20 cellular contexts compared by ENCODE assay signal in genomic region chr6:135202821-135203220, GRCh38. TPM values are rescaled to one million over a fixed set of nuclear protein-coding genes. Genes with fewer than 3 reads are reported as not detected.
"Had no signal": no experiment of that assay in that cellular context is flagged by ENCODE, and none has a peak within 500 bp of the region (broad histone marks: within the 10 kb centered on the region; RNA-seq: fewer than 3 reads in every experiment).

No MANE protein-coding gene starts in this region.

- H3K9me3 ChIP-seq: gastrocnemius medialis, heart right ventricle, left lung, lower lobe of right lung, psoas muscle, stomach, thoracic aorta, transverse colon had no signal

- H3K27ac Mint-ChIP-seq: memory B cell, mesothelial cell of epicardium, naive B cell, nephron had no signal

- H3K27ac ChIP-seq: dorsolateral prefrontal cortex, gastrocnemius medialis, heart right ventricle, left lung, lower lobe of right lung, psoas muscle, skin epidermis, stomach, thoracic aorta, transverse colon had no signal

- H3K36me3 ChIP-seq: gastrocnemius medialis, lower lobe of right lung, stomach, thoracic aorta had no signal

- H3K27me3 Mint-ChIP-seq: memory B cell, naive B cell had no signal

- H3K4me1 Mint-ChIP-seq: memory B cell, mesothelial cell of epicardium, naive B cell, nephron had no signal

- H3K9me3 Mint-ChIP-seq: memory B cell, mesothelial cell of epicardium, naive B cell, nephron had no signal

- H3K36me3 Mint-ChIP-seq: memory B cell, naive B cell had no signal

- H3K4me3 Mint-ChIP-seq: memory B cell, mesothelial cell of epicardium, naive B cell, nephron had no signal

- H3K27me3 ChIP-seq: gastrocnemius medialis, heart right ventricle, left lung, stomach, transverse colon had no signal

- H3K4me3 ChIP-seq: dorsolateral prefrontal cortex, gastrocnemius medialis, heart right ventricle, left lung, lower lobe of right lung, psoas muscle, skin epidermis, stomach, thoracic aorta, transverse colon had no signal

- H3K4me1 ChIP-seq: gastrocnemius medialis, heart right ventricle, left lung, lower lobe of right lung, psoas muscle, stomach, transverse colon had no signal

- DNase-seq: cortex of kidney; dorsolateral prefrontal cortex; effector CD8-positive, alpha-beta T cell; gastrocnemius medialis; heart right ventricle; left lung; lower lobe of right lung; naive B cell; psoas muscle; retina; stimulated activated CD4-positive, alpha-beta T cell treated with anti-CD3 and anti-CD28 coated beads, Interleukin-2, amount 100 ng/mL, for 24 hours; stimulated activated naive CD4-positive, alpha-beta T cell; stomach; substantia nigra; transverse colon had no signal

RNA-seq across cellular contexts. Expression of gene MYB, which starts 21.7 kb away (rescaled TPM):
- total RNA-seq: thoracic aorta had no signal
